ENCODE assay signal across 33 cellular contexts in the genomic region with DNA sequence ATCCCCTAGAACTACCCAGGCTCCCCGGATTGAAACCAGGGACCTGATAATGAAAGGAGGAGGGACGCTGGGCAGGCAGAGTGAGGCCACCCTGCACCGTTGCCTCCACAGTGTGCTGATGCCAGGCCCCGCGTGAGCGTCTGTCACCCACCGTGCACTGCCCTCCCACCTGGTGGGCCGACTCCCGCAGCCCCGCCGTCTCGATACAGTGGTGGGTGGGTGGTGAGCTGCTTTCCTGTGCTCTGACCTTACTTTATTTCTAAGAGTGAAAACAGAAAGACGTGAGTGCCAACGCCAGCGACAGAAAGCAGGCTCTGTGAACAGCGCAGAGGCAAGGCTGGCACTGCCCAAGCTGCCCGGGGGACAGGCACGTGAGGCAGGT.
"Had no signal": no experiment of that assay in that cellular context is flagged by ENCODE, and none has a peak within 500 bp of the region (broad histone marks: within the 10 kb centered on the region; RNA-seq: fewer than 3 reads in every experiment).

No MANE protein-coding gene starts in this region.

- H3K4me3 Mint-ChIP-seq: activated B cell treated with CpG ODN at 0.5 μM for 24 hours; activated CD4-positive, alpha-beta memory T cell treated with anti-CD3 and anti-CD28 coated beads for 36 hours; activated CD4-positive, alpha-beta T cell treated with anti-CD3 and anti-CD28 coated beads, Interleukin-2, amount 10 ng/mL, durations not matched to agents 24 days and 14 days; activated CD8-positive, alpha-beta T cell treated with anti-CD3 and anti-CD28 coated beads for 36 hours; activated naive CD4-positive, alpha-beta T cell treated with anti-CD3 and anti-CD28 coated beads, Interleukin-2, amount 10 ng/mL, durations not matched to agents 7 days and 5 days; activated naive CD4-positive, alpha-beta T cell treated with anti-CD3 and anti-CD28 coated beads, Interleukin-2, amount 50 U/mL, for 24 hours; activated naive CD8-positive, alpha-beta T cell; activated naive CD8-positive, alpha-beta T cell treated with anti-CD3 and anti-CD28 coated beads, Interleukin-2, amount 10 ng/mL, durations not matched to agents 7 days and 5 days; activated naive CD8-positive, alpha-beta T cell treated with anti-CD3 and anti-CD28 coated beads, Interleukin-2, amount 50 U/mL, for 24 hours; activated T-cell treated with anti-CD3 and anti-CD28 coated beads, Interleukin-2, amount 50 U/mL, for 4 hours; T-helper 1 cell treated with Interleukin-12 subunit alpha and Interleukin-12 subunit beta and Interleukin-4 antibody, amounts not matched to agents 30 μg/mL and 1 μg/mL, for 36 hours; T-helper 2 cell treated with Interferon-gamma antibody and Interleukin-4, amounts not matched to agents 5 μg/mL and 100 μg/mL, for 36 hours had no signal

- H3K36me3 Mint-ChIP-seq: activated CD4-positive, alpha-beta memory T cell treated with anti-CD3 and anti-CD28 coated beads for 36 hours; activated naive CD4-positive, alpha-beta T cell treated with anti-CD3 and anti-CD28 coated beads, Interleukin-2, amount 10 ng/mL, durations not matched to agents 7 days and 5 days; activated naive CD4-positive, alpha-beta T cell treated with anti-CD3 and anti-CD28 coated beads, Interleukin-2, amount 50 U/mL, for 24 hours; activated naive CD8-positive, alpha-beta T cell; activated naive CD8-positive, alpha-beta T cell treated with anti-CD3 and anti-CD28 coated beads, Interleukin-2, amount 10 ng/mL, durations not matched to agents 7 days and 5 days had no signal

- H3K36me3 ChIP-seq: ascending aorta, brain microvascular endothelial cell, breast epithelium had no signal

- H3K4me1 ChIP-seq: ascending aorta, breast epithelium had no signal

- H3K27ac ChIP-seq: ascending aorta, brain microvascular endothelial cell, breast epithelium, VCaP had no signal

- H3K4me3 ChIP-seq: ascending aorta, breast epithelium had no signal

- H3K9me3 Mint-ChIP-seq: activated B cell treated with CpG ODN at 0.5 μM for 24 hours; activated CD4-positive, alpha-beta memory T cell treated with anti-CD3 and anti-CD28 coated beads for 36 hours; activated CD4-positive, alpha-beta T cell treated with anti-CD3 and anti-CD28 coated beads, Interleukin-2, amount 10 ng/mL, durations not matched to agents 24 days and 14 days; activated CD8-positive, alpha-beta T cell treated with anti-CD3 and anti-CD28 coated beads for 36 hours; activated naive CD4-positive, alpha-beta T cell treated with anti-CD3 and anti-CD28 coated beads, Interleukin-2, amount 10 ng/mL, durations not matched to agents 7 days and 5 days; activated naive CD4-positive, alpha-beta T cell treated with anti-CD3 and anti-CD28 coated beads, Interleukin-2, amount 50 U/mL, for 24 hours; activated naive CD8-positive, alpha-beta T cell treated with anti-CD3 and anti-CD28 coated beads, Interleukin-2, amount 10 ng/mL, durations not matched to agents 7 days and 5 days; activated naive CD8-positive, alpha-beta T cell treated with anti-CD3 and anti-CD28 coated beads, Interleukin-2, amount 50 U/mL, for 24 hours; activated T-cell treated with anti-CD3 and anti-CD28 coated beads, Interleukin-2, amount 50 U/mL, for 4 hours; activated T-helper 2 cell treated with anti-CD3 and anti-CD28 coated beads, Interferon-gamma antibody, Interleukin-2, Interleukin-4, amounts not matched to agents 10 μg/mL and 5 μg/mL and 100 μg/mL, durations not matched to agents 14 hours and 24 hours and 36 hours; T-helper 1 cell treated with Interleukin-12 subunit alpha and Interleukin-12 subunit beta and Interleukin-4 antibody, amounts not matched to agents 30 μg/mL and 1 μg/mL, for 36 hours had no signal

- ATAC-seq: activated CD8-positive, alpha-beta T cell treated with anti-CD3 and anti-CD28 coated beads for 36 hours; activated naive CD8-positive, alpha-beta T cell treated with anti-CD3 and anti-CD28 coated beads, Interleukin-2, amount 50 U/mL, for 24 hours; activated T-cell treated with anti-CD3 and anti-CD28 coated beads, Interleukin-2, amount 50 U/mL, for 4 hours had no signal

- H3K27ac Mint-ChIP-seq: activated B cell treated with CpG ODN at 0.5 μM for 24 hours; activated CD4-positive, alpha-beta memory T cell treated with anti-CD3 and anti-CD28 coated beads for 36 hours; activated CD4-positive, alpha-beta T cell treated with anti-CD3 and anti-CD28 coated beads, Interleukin-2, amount 10 ng/mL, durations not matched to agents 24 days and 14 days; activated CD8-positive, alpha-beta T cell treated with anti-CD3 and anti-CD28 coated beads for 36 hours; activated naive CD4-positive, alpha-beta T cell treated with anti-CD3 and anti-CD28 coated beads, Interleukin-2, amount 10 ng/mL, durations not matched to agents 7 days and 5 days; activated naive CD8-positive, alpha-beta T cell; activated naive CD8-positive, alpha-beta T cell treated with anti-CD3 and anti-CD28 coated beads, Interleukin-2, amount 10 ng/mL, durations not matched to agents 7 days and 5 days; activated naive CD8-positive, alpha-beta T cell treated with anti-CD3 and anti-CD28 coated beads, Interleukin-2, amount 50 U/mL, for 24 hours; activated T-helper 2 cell treated with anti-CD3 and anti-CD28 coated beads, Interferon-gamma antibody, Interleukin-2, Interleukin-4, amounts not matched to agents 10 μg/mL and 5 μg/mL and 100 μg/mL, durations not matched to agents 14 hours and 24 hours and 36 hours; T-helper 1 cell treated with Interleukin-12 subunit alpha and Interleukin-12 subunit beta and Interleukin-4 antibody, amounts not matched to agents 30 μg/mL and 1 μg/mL, for 36 hours had no signal

- H3K9me3 ChIP-seq: ascending aorta, breast epithelium had no signal

- DNase-seq: activated B cell treated with CpG ODN at 0.5 μM for 24 hours; activated CD4-positive, alpha-beta memory T cell treated with anti-CD3 and anti-CD28 coated beads for 36 hours; activated CD4-positive, alpha-beta T cell treated with anti-CD3 and anti-CD28 coated beads for 4 hours; activated CD4-positive, alpha-beta T cell treated with anti-CD3 and anti-CD28 coated beads, Interleukin-2, amount 10 ng/mL, durations not matched to agents 24 days and 14 days; activated CD4-positive, alpha-beta T cell treated with anti-CD3 and anti-CD28 coated beads, Interleukin-2, amount 50 U/mL, for 1 hour; activated CD4-positive, alpha-beta T cell treated with anti-CD3 and anti-CD28 coated beads, Interleukin-2, amount 50 U/mL, for 4 hours; activated CD4-positive, CD25-positive, alpha-beta regulatory T cell treated with anti-CD3 and anti-CD28 coated beads, Interleukin-2, amount 50 U/mL, for 72 hours; activated CD8-positive, alpha-beta memory T cell treated with anti-CD3 and anti-CD28 coated beads, Interleukin-2, amount 50 U/mL, for 4 hours; activated CD8-positive, alpha-beta T cell treated with anti-CD3 and anti-CD28 coated beads for 36 hours; activated effector memory CD4-positive, alpha-beta T cell treated with Interleukin-2 at 50 U/mL for 16 hours; activated gamma-delta T cell; activated naive CD4-positive, alpha-beta T cell treated with anti-CD3 and anti-CD28 coated beads, Interleukin-2, amount 10 ng/mL, durations not matched to agents 7 days and 5 days; activated naive CD4-positive, alpha-beta T cell treated with Interleukin-2 at 50 U/mL for 16 hours; activated naive CD8-positive, alpha-beta T cell treated with anti-CD3 and anti-CD28 coated beads, Interleukin-2, amount 10 ng/mL, durations not matched to agents 7 days and 5 days; activated naive CD8-positive, alpha-beta T cell treated with anti-CD3 and anti-CD28 coated beads, Interleukin-2, amount 50 U/mL, for 24 hours; activated T-cell treated with anti-CD3 and anti-CD28 coated beads for 4 hours; activated T-cell treated with anti-CD3 and anti-CD28 coated beads, Interleukin-2, amount 50 U/mL, for 1 hour; activated T-cell treated with anti-CD3 and anti-CD28 coated beads, Interleukin-2, amount 50 U/mL, for 4 hours; amygdala; anterior cingulate cortex; brain microvascular endothelial cell; central memory CD4-positive, alpha-beta T cell; T-helper 1 cell; T-helper 2 cell; T-helper 9 cell had no signal

- H3K4me1 Mint-ChIP-seq: activated CD4-positive, alpha-beta T cell treated with anti-CD3 and anti-CD28 coated beads, Interleukin-2, amount 10 ng/mL, durations not matched to agents 24 days and 14 days; activated naive CD8-positive, alpha-beta T cell treated with anti-CD3 and anti-CD28 coated beads, Interleukin-2, amount 10 ng/mL, durations not matched to agents 7 days and 5 days had no signal
